In the genomic region with DNA sequence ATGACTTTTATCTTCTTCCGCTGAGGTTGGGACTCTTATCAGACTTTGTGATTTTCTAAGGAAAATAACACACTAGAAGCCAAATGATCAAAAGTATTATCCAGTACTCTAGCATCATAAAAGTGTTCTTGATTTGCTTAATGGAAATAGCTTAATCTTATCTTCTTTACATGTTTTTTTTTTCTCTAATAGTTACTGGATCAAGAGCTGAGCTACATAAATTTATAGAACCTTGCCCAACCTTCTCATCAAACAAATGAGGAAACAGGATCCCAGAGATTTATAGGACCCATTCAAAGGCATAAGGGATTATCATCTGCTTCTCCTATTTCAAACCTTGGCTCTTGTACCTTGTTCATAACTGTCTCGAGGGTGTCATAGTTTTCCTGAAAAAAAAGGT, we compare ENCODE assay signal across 37 cellular contexts.
"Had no signal": no experiment of that assay in that cellular context is flagged by ENCODE, and none has a peak within 500 bp of the region (broad histone marks: within the 10 kb centered on the region; RNA-seq: fewer than 3 reads in every experiment).

No MANE protein-coding gene starts in this region.

- ATAC-seq: activated naive CD4-positive, alpha-beta T cell treated with anti-CD3 and anti-CD28 coated beads, Interleukin-2, amount 50 U/mL, for 72 hours; activated naive CD8-positive, alpha-beta T cell treated with anti-CD3 and anti-CD28 coated beads, Interleukin-2, amount 50 U/mL, for 24 hours; activated T-cell treated with anti-CD3 and anti-CD28 coated beads, Interleukin-2, amount 50 U/mL, for 4 hours; activated T-cell treated with anti-CD3 and anti-CD28 coated beads, Interleukin-2, amount 50 U/mL, for 72 hours; activated T-helper 17 cell treated with anti-CD3 and anti-CD28 coated beads, Interleukin-2, amount 50 U/mL, for 72 hours; body of pancreas had no signal

- H3K4me3 ChIP-seq: adrenal gland, ascending aorta, body of pancreas, breast epithelium, cardiac muscle cell had no signal

- H3K27ac ChIP-seq: adrenal gland, ascending aorta, body of pancreas, brain microvascular endothelial cell, breast epithelium, cardiac muscle cell had no signal

- H3K9me3 Mint-ChIP-seq: activated naive CD4-positive, alpha-beta T cell treated with anti-CD3 and anti-CD28 coated beads for 36 hours; activated naive CD4-positive, alpha-beta T cell treated with anti-CD3 and anti-CD28 coated beads, Interleukin-2, amount 10 ng/mL, durations not matched to agents 7 days and 5 days; activated naive CD4-positive, alpha-beta T cell treated with anti-CD3 and anti-CD28 coated beads, Interleukin-2, amount 50 U/mL, for 24 hours; activated naive CD4-positive, alpha-beta T cell treated with anti-CD3 and anti-CD28 coated beads, Interleukin-2, amount 50 U/mL, for 72 hours; activated naive CD8-positive, alpha-beta T cell treated with anti-CD3 and anti-CD28 coated beads for 36 hours; activated naive CD8-positive, alpha-beta T cell treated with anti-CD3 and anti-CD28 coated beads, Interleukin-2, amount 10 ng/mL, durations not matched to agents 7 days and 5 days; activated naive CD8-positive, alpha-beta T cell treated with anti-CD3 and anti-CD28 coated beads, Interleukin-2, amount 50 U/mL, for 24 hours; activated T-cell treated with anti-CD3 and anti-CD28 coated beads, Interleukin-2, amount 50 U/mL, for 24 hours; activated T-cell treated with anti-CD3 and anti-CD28 coated beads, Interleukin-2, amount 50 U/mL, for 4 hours; activated T-helper 1 cell treated with anti-CD3 and anti-CD28 coated beads, Interleukin-12 subunit alpha, Interleukin-12 subunit beta, Interleukin-2, Interleukin-4 antibody, amounts not matched to agents 30 ng/mL and 10 ng/mL and 1 ng/mL, durations not matched to agents 14 hours and 24 hours and 36 hours; activated T-helper 17 cell treated with anti-CD3 and anti-CD28 coated beads, Interleukin-2, amount 50 U/mL, for 72 hours; activated T-helper 2 cell treated with anti-CD3 and anti-CD28 coated beads, Interferon-gamma antibody, Interleukin-2, Interleukin-4, amounts not matched to agents 10 μg/mL and 5 μg/mL and 100 μg/mL, durations not matched to agents 14 hours and 24 hours and 36 hours; central memory CD8-positive, alpha-beta T cell had no signal

- H3K4me1 ChIP-seq: breast epithelium had no signal

- DNase-seq: activated effector memory CD4-positive, alpha-beta T cell treated with anti-CD3 and anti-CD28 coated beads, Interleukin-2, amount 50 U/mL, for 16 hours; activated effector memory CD4-positive, alpha-beta T cell treated with Interleukin-2 at 50 U/mL for 16 hours; activated gamma-delta T cell; activated gamma-delta T cell treated with Interleukin-2 at 50 U/mL for 16 hours; activated naive CD4-positive, alpha-beta T cell; activated naive CD4-positive, alpha-beta T cell treated with anti-CD3 and anti-CD28 coated beads for 36 hours; activated naive CD4-positive, alpha-beta T cell treated with anti-CD3 and anti-CD28 coated beads, Interleukin-2, amount 10 ng/mL, durations not matched to agents 7 days and 5 days; activated naive CD4-positive, alpha-beta T cell treated with anti-CD3 and anti-CD28 coated beads, Interleukin-2, amount 50 U/mL, for 16 hours; activated naive CD4-positive, alpha-beta T cell treated with Interleukin-2 at 50 U/mL for 16 hours; activated naive CD8-positive, alpha-beta T cell treated with anti-CD3 and anti-CD28 coated beads for 36 hours; activated naive CD8-positive, alpha-beta T cell treated with anti-CD3 and anti-CD28 coated beads, Interleukin-2, amount 10 ng/mL, durations not matched to agents 7 days and 5 days; activated naive CD8-positive, alpha-beta T cell treated with anti-CD3 and anti-CD28 coated beads, Interleukin-2, amount 50 U/mL, for 24 hours; activated T-cell treated with anti-CD3 and anti-CD28 coated beads, Interleukin-2, amount 50 U/mL, for 1 hour; activated T-cell treated with anti-CD3 and anti-CD28 coated beads, Interleukin-2, amount 50 U/mL, for 24 hours; activated T-cell treated with anti-CD3 and anti-CD28 coated beads, Interleukin-2, amount 50 U/mL, for 4 hours; activated T-cell treated with anti-CD3 and anti-CD28 coated beads, Interleukin-2, amount 50 U/mL, for 48 hours; activated T-cell treated with anti-CD3 and anti-CD28 coated beads, Interleukin-2, amount 50 U/mL, for 72 hours; adrenal gland; amniotic stem cell; amygdala; anterior cingulate cortex; aorta; body of pancreas; brain microvascular endothelial cell; caudate nucleus; central memory CD4-positive, alpha-beta T cell; cerebellar nuclear complex had no signal

- H3K27ac Mint-ChIP-seq: activated naive CD4-positive, alpha-beta T cell treated with anti-CD3 and anti-CD28 coated beads for 36 hours; activated naive CD4-positive, alpha-beta T cell treated with anti-CD3 and anti-CD28 coated beads, Interleukin-2, amount 10 ng/mL, durations not matched to agents 7 days and 5 days; activated naive CD4-positive, alpha-beta T cell treated with anti-CD3 and anti-CD28 coated beads, Interleukin-2, amount 50 U/mL, for 24 hours; activated naive CD4-positive, alpha-beta T cell treated with anti-CD3 and anti-CD28 coated beads, Interleukin-2, amount 50 U/mL, for 72 hours; activated naive CD8-positive, alpha-beta T cell; activated naive CD8-positive, alpha-beta T cell treated with anti-CD3 and anti-CD28 coated beads for 36 hours; activated naive CD8-positive, alpha-beta T cell treated with anti-CD3 and anti-CD28 coated beads, Interleukin-2, amount 10 ng/mL, durations not matched to agents 7 days and 5 days; activated naive CD8-positive, alpha-beta T cell treated with anti-CD3 and anti-CD28 coated beads, Interleukin-2, amount 50 U/mL, for 24 hours; activated T-cell treated with anti-CD3 and anti-CD28 coated beads, Interleukin-2, amount 50 U/mL, for 24 hours; activated T-cell treated with anti-CD3 and anti-CD28 coated beads, Interleukin-2, amount 50 U/mL, for 72 hours; activated T-helper 1 cell treated with anti-CD3 and anti-CD28 coated beads, Interleukin-12 subunit alpha, Interleukin-12 subunit beta, Interleukin-2, Interleukin-4 antibody, amounts not matched to agents 30 ng/mL and 10 ng/mL and 1 ng/mL, durations not matched to agents 14 hours and 24 hours and 36 hours; activated T-helper 17 cell treated with anti-CD3 and anti-CD28 coated beads, Interleukin-2, amount 50 U/mL, for 72 hours; activated T-helper 2 cell treated with anti-CD3 and anti-CD28 coated beads, Interferon-gamma antibody, Interleukin-2, Interleukin-4, amounts not matched to agents 10 μg/mL and 5 μg/mL and 100 μg/mL, durations not matched to agents 14 hours and 24 hours and 36 hours had no signal

- H3K27me3 ChIP-seq: ascending aorta, body of pancreas, brain microvascular endothelial cell had no signal

- H3K9me3 ChIP-seq: adrenal gland, ascending aorta, body of pancreas, breast epithelium had no signal

- H3K36me3 Mint-ChIP-seq: activated naive CD4-positive, alpha-beta T cell treated with anti-CD3 and anti-CD28 coated beads, Interleukin-2, amount 10 ng/mL, durations not matched to agents 7 days and 5 days; activated naive CD4-positive, alpha-beta T cell treated with anti-CD3 and anti-CD28 coated beads, Interleukin-2, amount 50 U/mL, for 24 hours; activated naive CD4-positive, alpha-beta T cell treated with anti-CD3 and anti-CD28 coated beads, Interleukin-2, amount 50 U/mL, for 72 hours; activated naive CD8-positive, alpha-beta T cell; activated naive CD8-positive, alpha-beta T cell treated with anti-CD3 and anti-CD28 coated beads for 36 hours; activated naive CD8-positive, alpha-beta T cell treated with anti-CD3 and anti-CD28 coated beads, Interleukin-2, amount 10 ng/mL, durations not matched to agents 7 days and 5 days had no signal

- H3K4me3 Mint-ChIP-seq: activated naive CD4-positive, alpha-beta T cell treated with anti-CD3 and anti-CD28 coated beads for 36 hours; activated naive CD4-positive, alpha-beta T cell treated with anti-CD3 and anti-CD28 coated beads, Interleukin-2, amount 10 ng/mL, durations not matched to agents 7 days and 5 days; activated naive CD4-positive, alpha-beta T cell treated with anti-CD3 and anti-CD28 coated beads, Interleukin-2, amount 50 U/mL, for 24 hours; activated naive CD8-positive, alpha-beta T cell; activated naive CD8-positive, alpha-beta T cell treated with anti-CD3 and anti-CD28 coated beads for 36 hours; activated naive CD8-positive, alpha-beta T cell treated with anti-CD3 and anti-CD28 coated beads, Interleukin-2, amount 10 ng/mL, durations not matched to agents 7 days and 5 days; activated naive CD8-positive, alpha-beta T cell treated with anti-CD3 and anti-CD28 coated beads, Interleukin-2, amount 50 U/mL, for 24 hours; activated T-cell treated with anti-CD3 and anti-CD28 coated beads, Interleukin-2, amount 50 U/mL, for 24 hours; activated T-cell treated with anti-CD3 and anti-CD28 coated beads, Interleukin-2, amount 50 U/mL, for 4 hours; activated T-cell treated with anti-CD3 and anti-CD28 coated beads, Interleukin-2, amount 50 U/mL, for 72 hours; activated T-helper 1 cell treated with anti-CD3 and anti-CD28 coated beads, Interleukin-12 subunit alpha, Interleukin-12 subunit beta, Interleukin-2, Interleukin-4 antibody, amounts not matched to agents 30 ng/mL and 10 ng/mL and 1 ng/mL, durations not matched to agents 14 hours and 24 hours and 36 hours; activated T-helper 17 cell treated with anti-CD3 and anti-CD28 coated beads, Interleukin-2, amount 50 U/mL, for 72 hours; central memory CD8-positive, alpha-beta T cell had no signal

- H3K4me1 Mint-ChIP-seq: activated naive CD8-positive, alpha-beta T cell treated with anti-CD3 and anti-CD28 coated beads for 36 hours; central memory CD8-positive, alpha-beta T cell had no signal

- H3K36me3 ChIP-seq: adrenal gland, ascending aorta, brain microvascular endothelial cell, breast epithelium, cardiac muscle cell had no signal
